Comparison of ENCODE assay signal across 23 cellular contexts in the genomic region with DNA sequence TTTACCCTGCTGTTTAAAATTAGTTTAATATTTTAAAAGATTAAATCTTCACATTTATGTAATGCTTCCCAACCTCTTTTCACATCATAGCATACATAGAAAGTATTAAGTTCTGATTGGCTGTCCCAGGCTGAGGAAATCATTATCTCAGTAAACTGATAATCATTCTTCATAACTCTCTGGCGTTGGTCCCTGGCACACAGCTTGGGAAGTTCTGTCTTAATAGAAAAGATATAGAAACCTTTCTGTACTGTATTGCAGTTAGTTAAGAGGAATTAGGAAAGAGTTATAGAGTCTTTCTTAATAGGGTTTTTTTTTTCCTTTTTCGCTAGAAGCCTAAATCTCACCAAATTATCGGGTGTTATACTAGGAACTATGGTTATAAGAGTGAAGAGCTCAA.
"Had no signal": no experiment of that assay in that cellular context is flagged by ENCODE, and none has a peak within 500 bp of the region (broad histone marks: within the 10 kb centered on the region; RNA-seq: fewer than 3 reads in every experiment).

No MANE protein-coding gene starts in this region.

- H3K4me3 Mint-ChIP-seq: activated B cell treated with CpG ODN at 0.5 μM for 24 hours; activated CD4-positive, alpha-beta T cell treated with anti-CD3 and anti-CD28 coated beads, Interleukin-2, amount 10 ng/mL, durations not matched to agents 24 days and 14 days; activated CD8-positive, alpha-beta memory T cell treated with anti-CD3 and anti-CD28 coated beads, Interleukin-2, amount 10 ng/mL, durations not matched to agents 7 days and 5 days; activated naive CD8-positive, alpha-beta T cell; activated T-cell treated with anti-CD3 and anti-CD28 coated beads, Interleukin-2, amount 50 U/mL, for 24 hours; IgD-negative memory B cell; T-helper 17 cell had no signal

- H3K9me3 Mint-ChIP-seq: activated B cell treated with CpG ODN at 0.5 μM for 24 hours; activated CD4-positive, alpha-beta T cell treated with anti-CD3 and anti-CD28 coated beads, Interleukin-2, amount 10 ng/mL, durations not matched to agents 24 days and 14 days; activated T-cell treated with anti-CD3 and anti-CD28 coated beads, Interleukin-2, amount 50 U/mL, for 24 hours; IgD-negative memory B cell had no signal

- H3K4me1 ChIP-seq: breast epithelium had no signal

- H3K4me3 ChIP-seq: breast epithelium had no signal

- DNase-seq: activated B cell treated with CpG ODN at 0.5 μM for 24 hours; activated CD4-positive, alpha-beta T cell treated with anti-CD3 and anti-CD28 coated beads for 1 hour; activated CD4-positive, alpha-beta T cell treated with anti-CD3 and anti-CD28 coated beads, Interleukin-2, amount 10 ng/mL, durations not matched to agents 24 days and 14 days; activated CD4-positive, alpha-beta T cell treated with anti-CD3 and anti-CD28 coated beads, Interleukin-2, amount 50 U/mL, for 48 hours; activated CD8-positive, alpha-beta memory T cell treated with anti-CD3 and anti-CD28 coated beads, Interleukin-2, amount 10 ng/mL, durations not matched to agents 7 days and 5 days; activated effector memory CD4-positive, alpha-beta T cell treated with anti-CD3 and anti-CD28 coated beads, Interleukin-2, amount 50 U/mL, for 16 hours; activated naive CD4-positive, alpha-beta T cell treated with Interleukin-2 at 50 U/mL for 16 hours; activated T-cell treated with anti-CD3 and anti-CD28 coated beads, Interleukin-2, amount 50 U/mL, for 24 hours; anterior cingulate cortex; central memory CD4-positive, alpha-beta T cell; KG1; NCI-H1092; NCI-H1417; NCI-H1930; NCI-H2171; NCI-H2227 treated with DMSO at 0.1 percent for 48 hours; NCI-H526; NCI-H82; T-helper 17 cell; T-helper 9 cell had no signal

- ATAC-seq: activated CD8-positive, alpha-beta memory T cell treated with anti-CD3 and anti-CD28 coated beads, Interleukin-2, amount 10 ng/mL, durations not matched to agents 7 days and 5 days; T-helper 17 cell had no signal

- H3K27ac ChIP-seq: breast epithelium had no signal

- H3K9me3 ChIP-seq: breast epithelium had no signal

- H3K27ac Mint-ChIP-seq: activated B cell treated with CpG ODN at 0.5 μM for 24 hours; activated CD4-positive, alpha-beta T cell treated with anti-CD3 and anti-CD28 coated beads, Interleukin-2, amount 10 ng/mL, durations not matched to agents 24 days and 14 days; activated CD8-positive, alpha-beta memory T cell treated with anti-CD3 and anti-CD28 coated beads, Interleukin-2, amount 10 ng/mL, durations not matched to agents 7 days and 5 days; activated naive CD8-positive, alpha-beta T cell; activated T-cell treated with anti-CD3 and anti-CD28 coated beads, Interleukin-2, amount 50 U/mL, for 24 hours; IgD-negative memory B cell; T-helper 17 cell had no signal

- H3K27me3 ChIP-seq: breast epithelium had no signal

- H3K27me3 Mint-ChIP-seq: activated B cell treated with CpG ODN at 0.5 μM for 24 hours; activated CD4-positive, alpha-beta T cell treated with anti-CD3 and anti-CD28 coated beads, Interleukin-2, amount 10 ng/mL, durations not matched to agents 24 days and 14 days; activated CD8-positive, alpha-beta memory T cell treated with anti-CD3 and anti-CD28 coated beads, Interleukin-2, amount 10 ng/mL, durations not matched to agents 7 days and 5 days; activated naive CD8-positive, alpha-beta T cell; activated T-cell treated with anti-CD3 and anti-CD28 coated beads, Interleukin-2, amount 50 U/mL, for 24 hours; IgD-negative memory B cell; T-helper 17 cell had no signal

- H3K36me3 ChIP-seq: breast epithelium had no signal
